ENCODE assay signal across 14 cellular contexts in the genomic region with DNA sequence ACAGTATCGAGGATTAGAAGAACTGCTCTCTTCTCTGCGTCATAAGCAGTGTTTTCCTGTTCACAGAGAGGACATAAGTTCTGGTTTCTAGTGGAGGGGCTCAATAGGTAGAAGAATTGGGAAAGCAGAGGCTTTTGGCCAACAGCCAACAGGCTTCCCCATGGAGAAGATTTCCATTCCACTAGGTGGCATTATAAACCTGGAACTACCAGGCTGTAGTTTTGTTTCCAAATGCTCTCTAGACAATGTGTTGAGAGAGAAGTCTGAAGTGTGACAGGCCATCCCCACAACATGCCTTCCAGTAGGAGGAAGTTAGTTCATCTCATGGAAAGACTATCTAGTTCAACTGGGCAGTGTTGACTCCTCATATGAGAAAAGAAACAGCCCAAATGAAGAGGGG.
DNase-seq lines count a peak whose midpoint lies in the region; ATAC-seq, FAIRE-seq and TF ChIP-seq lines count a peak whose summit lies in the region.
"Had no signal": no experiment of that assay in that cellular context is flagged by ENCODE, and none has a peak within 500 bp of the region (broad histone marks: within the 10 kb centered on the region; RNA-seq: fewer than 3 reads in every experiment).

No MANE protein-coding gene starts in this region.

- FAIRE-seq in endothelial cell of umbilical vein (lab: Jason Lieb, UNC) (no peak), urothelium cell line (lab: Jason Lieb, UNC) (no peak)

- H3K9me1 ChIP-seq in endothelial cell of umbilical vein (replicated peaks; ENCODE audit: control insufficient read depth, extremely low read depth, insufficient read depth, low read length) = no peaks in the 10 kb centered on the region

- 0 out of 2 replicates have a peak overlapping the region, but pooled peaks have one; percentile 16 for H2AFZ ChIP-seq in OCI-LY3 (ENCODE audit: low read depth, low read length)
- H2AFZ ChIP-seq in endothelial cell of umbilical vein (ENCODE audit: low read depth, low read length) = no peak overlapping the region

- H3K27me3 ChIP-seq in left ventricle myocardium inferior (ENCODE audit: low read depth) = no peaks in the 10 kb centered on the region
- no peaks in the 10 kb centered on the region for H3K27me3 ChIP-seq in OCI-LY3 (ENCODE audit: low read depth, low read length)
- H3K27me3 ChIP-seq in endothelial cell of umbilical vein (ENCODE audit: control insufficient read depth in 2 of 2, insufficient read depth in 2 of 2, low read length in 2 of 2) = no peaks in the 10 kb centered on the region
- H3K27me3 ChIP-seq: body of pancreas had no signal

- H3K4me3 ChIP-seq in left ventricle myocardium inferior (no peak overlapping the region), OCI-LY3 (ENCODE audit: low read length) (no peak overlapping the region), endothelial cell of umbilical vein (replicated peaks in 1 of 3; ENCODE audit: insufficient read depth in 1 of 3, low read depth in 1 of 3, low read length in 3 of 3) (no peak overlapping the region)
- H3K4me3 ChIP-seq: body of pancreas had no signal

- ATAC-seq in Right ventricle myocardium inferior (no peak), HG03469 (IDR thresholded peaks at IDR 0.05; ENCODE audit: unreplicated experiment) (no peak)
- ATAC-seq: body of pancreas had no signal

- H3K4me1 ChIP-seq in left ventricle myocardium inferior (no peaks in the 10 kb centered on the region), OCI-LY3 (ENCODE audit: low read length) (no peaks in the 10 kb centered on the region), endothelial cell of umbilical vein (ENCODE audit: control insufficient read depth, extremely low read depth, insufficient read depth, low read length) (no peaks in the 10 kb centered on the region)
- H3K4me1 ChIP-seq: body of pancreas had no signal

- intact Hi-C loops in left ventricle myocardium inferior (cut with micrococcal nuclease) (no loop called here), Right ventricle myocardium inferior (cut with DNase I) (no loop called here), endothelial cell of umbilical vein (cut with micrococcal nuclease) (loop anchor here (1.0 kb wide), 2 partner anchors 49 to 126 kb away; no protein-coding TSS in a partner anchor)

- CTCF ChIA-PET in endothelial cell of umbilical vein (lab: Charles Lee) = no interaction called here

- TF ChIP-seq CTCF in left ventricle myocardium inferior (IDR thresholded peaks at IDR 0.05; ENCODE audit: borderline replicate concordance) (peak; percentile 15), OCI-LY3 (IDR thresholded peaks at IDR 0.05; ENCODE audit: low read depth, low read length) (peak; percentile 31), endothelial cell of umbilical vein (IDR thresholded peaks at IDR 0.05; ENCODE audit: extremely low read depth in 1 of 2, insufficient read depth in 1 of 2, low read depth in 1 of 2, low read length in 2 of 2) (peak in 1 of 2 donors; percentile 18)

- H3K9me3 ChIP-seq in left ventricle myocardium inferior (replicated peaks) (no peaks in the 10 kb centered on the region), OCI-LY3 (ENCODE audit: insufficient read depth, low read length) (no peaks in the 10 kb centered on the region), endothelial cell of umbilical vein (replicated peaks; ENCODE audit: control insufficient read depth, insufficient read depth, low read length) (no peaks in the 10 kb centered on the region)
- H3K9me3 ChIP-seq: body of pancreas had no signal

- no peaks in the 10 kb centered on the region for H3K79me2 ChIP-seq in OCI-LY3 (ENCODE audit: low read length)
- no peaks in the 10 kb centered on the region for H3K79me2 ChIP-seq in endothelial cell of umbilical vein (ENCODE audit: control insufficient read depth, insufficient read depth, low read length)

- dilution Hi-C loops in endothelial cell of umbilical vein (cut with MboI; ENCODE audit: extremely low pct_ligation_motif_present, low sequenced_read_pairs) = no loop called here

- H4K20me1 ChIP-seq in OCI-LY3 (ENCODE audit: insufficient read depth, low read length) = no peaks in the 10 kb centered on the region
- no peaks in the 10 kb centered on the region for H4K20me1 ChIP-seq in endothelial cell of umbilical vein (replicated peaks; ENCODE audit: control insufficient read depth, extremely low read depth, insufficient read depth, low read length)

- BruUV-seq in endothelial cell of umbilical vein (replicated peaks; lab: Mats Ljungman, UMichigan) = no TSS peak

- no peak overlapping the region for H3K4me2 ChIP-seq in OCI-LY3 (ENCODE audit: low read length)
- no peak overlapping the region for H3K4me2 ChIP-seq in endothelial cell of umbilical vein (ENCODE audit: insufficient read depth, low read length)

- TF ChIP-seq POLR2A in endothelial cell of umbilical vein (IDR thresholded peaks at IDR 0.05; ENCODE audit: low read depth, low read length) = no peak

- POLR2A ChIA-PET in endothelial cell of umbilical vein (lab: Charles Lee) = no interaction called here

- H3K27ac ChIP-seq in left ventricle myocardium inferior (replicated peaks) (no peak overlapping the region), OCI-LY3 (ENCODE audit: low read length) (no peak overlapping the region), endothelial cell of umbilical vein (ENCODE audit: insufficient read depth, low read depth, low read length) (no peak overlapping the region)
- H3K27ac ChIP-seq: body of pancreas had no signal

- no peaks in the 10 kb centered on the region for H3K36me3 ChIP-seq in left ventricle myocardium inferior
- H3K36me3 ChIP-seq in OCI-LY3 (replicated peaks; ENCODE audit: low read depth, low read length) = no peaks in the 10 kb centered on the region
- no peaks in the 10 kb centered on the region for H3K36me3 ChIP-seq in endothelial cell of umbilical vein (ENCODE audit: control insufficient read depth in 2 of 2, extremely low read depth in 1 of 2, insufficient read depth in 2 of 2, low read length in 2 of 2)

- no peak for DNase-seq in left ventricle myocardium inferior
- DNase-seq in Right ventricle myocardium inferior (ENCODE audit: missing footprints) = no peak
- peak; percentile 22 for DNase-seq in endothelial cell of umbilical vein (ENCODE audit: low read depth, low spot score)
- DNase-seq in urothelium cell line (ENCODE audit: low spot score) = peak; percentile 17
- DNase-seq in activated T-cell treated with anti-CD3 and anti-CD28 coated beads for 4 hours = no peak
- no peak for DNase-seq in globus pallidus (ENCODE audit: low spot score)
- DNase-seq: activated CD4-positive, alpha-beta T cell treated with anti-CD3 and anti-CD28 coated beads for 1 hour; erythroblast; NCI-H1930; SHP77; stimulated activated CD8-positive, alpha-beta memory T cell treated with anti-CD3 and anti-CD28 coated beads, Interleukin-4, amount 100 ng/mL, for 48 hours had no signal

- H3K9ac ChIP-seq in OCI-LY3 (ENCODE audit: low read length) (no peak overlapping the region), endothelial cell of umbilical vein (replicated peaks; ENCODE audit: extremely low read depth, insufficient read depth, low read length) (no peak overlapping the region)

TF ChIP-seq in endothelial cell of umbilical vein, 7 proteins besides CTCF, POLR2A, EP300 and RAD21:
- TF ChIP-seq POLR2AphosphoS5 (IDR thresholded peaks at IDR 0.05; ENCODE audit: insufficient read depth, low read depth, low read length) = no peak
- no peak for TF ChIP-seq FOS (IDR thresholded peaks at IDR 0.05; ENCODE audit: borderline replicate concordance, insufficient read depth, low read length)
- no peak for TF ChIP-seq JUN (IDR thresholded peaks at IDR 0.05; ENCODE audit: borderline replicate concordance, insufficient read depth, insufficient read length, low read depth)
- TF ChIP-seq, protein P1, sequence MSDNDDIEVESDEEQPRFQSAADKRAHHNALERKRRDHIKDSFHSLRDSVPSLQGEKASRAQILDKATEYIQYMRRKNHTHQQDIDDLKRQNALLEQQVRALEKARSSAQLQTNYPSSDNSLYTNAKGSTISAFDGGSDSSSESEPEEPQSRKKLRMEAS (IDR thresholded peaks at IDR 0.05; ENCODE audit: insufficient read depth, insufficient read length) = no peak
- no peak for TF ChIP-seq MYC (IDR thresholded peaks at IDR 0.05; ENCODE audit: low read depth, low read length)
- TF ChIP-seq EZH2 (IDR thresholded peaks at IDR 0.05; ENCODE audit: borderline replicate concordance, low read depth, low read length, severe bottlenecking) = no peak
- no peak for TF ChIP-seq GATA2 (IDR thresholded peaks at IDR 0.05; ENCODE audit: insufficient read depth, insufficient read length, low read depth, low read length)
TF ChIP-seq in endothelial cell of umbilical vein: peak in this region for 0.

Comparison
In these comparisons a context has a peak if more than half of its experiments do, and no peak if none do; other contexts are left out.
1. DNase-seq: peak in endothelial cell of umbilical vein (single experiment) and urothelium cell line (single experiment); none in left ventricle myocardium inferior (single experiment), Right ventricle myocardium inferior (single experiment), activated T-cell treated with anti-CD3 and anti-CD28 coated beads for 4 hours (single experiment) and globus pallidus (single experiment).